Comparison of ENCODE assay signal across 19 cellular contexts in genomic region chr7:26038201-26038990, GRCh38.
DNase-seq lines count a peak whose midpoint lies in the region; ATAC-seq, FAIRE-seq and TF ChIP-seq lines count a peak whose summit lies in the region.
"Had no signal": no experiment of that assay in that cellular context is flagged by ENCODE, and none has a peak within 500 bp of the region (broad histone marks: within the 10 kb centered on the region; RNA-seq: fewer than 3 reads in every experiment).

No MANE protein-coding gene starts in this region.

- H3K4me2 ChIP-seq in keratinocyte (ENCODE audit: control insufficient read depth, extremely low read depth, insufficient read depth, low read depth, low read length): peak overlapping the region; percentile 17
- H3K4me2 ChIP-seq: GM23338 had no signal

- FAIRE-seq in keratinocyte (lab: Jason Lieb, UNC): no peak
- FAIRE-seq: GM12878 had no signal

- WGBS in heart right ventricle, 2 donors: 30 to 32% methylated on average over 9 of the region's 9 CpGs

- H3K36me3 ChIP-seq in cardiac muscle cell (no peaks in the 10 kb centered on the region), heart right ventricle (no peaks in the 10 kb centered on the region), keratinocyte (ENCODE audit: control insufficient read depth in 2 of 2, extremely low read depth in 1 of 2, insufficient read depth in 2 of 2, low read length in 2 of 2) (no peaks in the 10 kb centered on the region)

- H3K27me3 ChIP-seq in cardiac muscle cell: no peaks in the 10 kb centered on the region
- H3K27me3 ChIP-seq in heart right ventricle: peaks cover 0 to 56% (median 41%) of the 10 kb centered on the region in 7 donors
- H3K27me3 ChIP-seq in keratinocyte (ENCODE audit: control insufficient read depth, extremely low read depth, insufficient read depth, low read length): peaks cover 9% of the 10 kb centered on the region

- H3K9ac ChIP-seq in keratinocyte (ENCODE audit: control insufficient read depth, extremely low read depth, insufficient read depth, low read length): no peak overlapping the region

- TF ChIP-seq CTCF in cardiac muscle cell (IDR thresholded peaks at IDR 0.05; ENCODE audit: low read depth, low read length): no peak
- no peak for TF ChIP-seq CTCF in heart right ventricle (IDR thresholded peaks at IDR 0.05)
- no peak for TF ChIP-seq CTCF in keratinocyte (optimal IDR thresholded peaks at IDR 0.05 in 1 of 3, IDR thresholded peaks at IDR 0.05 in 1 of 3, conservative IDR thresholded peaks at IDR 0.05 in 1 of 3; ENCODE audit: extremely low read depth in 1 of 3, insufficient read depth in 2 of 3, low read length in 3 of 3)

- no peaks in the 10 kb centered on the region for H3K9me1 ChIP-seq in keratinocyte (ENCODE audit: control insufficient read depth, extremely low read depth, insufficient read depth, low read length)

- H3K4me3 Mint-ChIP-seq in stimulated activated effector memory CD8-positive, alpha-beta T cell treated with anti-CD3 and anti-CD28 coated beads, Interleukin-12 subunit alpha, Interleukin-12 subunit beta, amount 100 ng/mL, for 72 hours: no peak overlapping the region
- H3K4me3 Mint-ChIP-seq: GM23338 had no signal

- H3K27ac Mint-ChIP-seq in stimulated activated effector memory CD8-positive, alpha-beta T cell treated with anti-CD3 and anti-CD28 coated beads, Interleukin-12 subunit alpha, Interleukin-12 subunit beta, amount 100 ng/mL, for 72 hours: no peak overlapping the region
- H3K27ac Mint-ChIP-seq: GM23338 had no signal

- H2AFZ ChIP-seq in keratinocyte (ENCODE audit: control insufficient read depth, low read length): no peak overlapping the region
- H2AFZ ChIP-seq: GM23338 had no signal

- peaks cover 16% of the 10 kb centered on the region for H3K4me1 ChIP-seq in cardiac muscle cell (ENCODE audit: low read depth)
- peaks cover 0 to 6% (median 0%) of the 10 kb centered on the region in 9 donors for H3K4me1 ChIP-seq in heart right ventricle
- H3K4me1 ChIP-seq in keratinocyte (ENCODE audit: control insufficient read depth, extremely low read depth, insufficient read depth, low read length): no peaks in the 10 kb centered on the region

- ATAC-seq in heart right ventricle: no peak
- ATAC-seq in stimulated activated effector memory CD8-positive, alpha-beta T cell treated with anti-CD3 and anti-CD28 coated beads, Interleukin-12 subunit alpha, Interleukin-12 subunit beta, amount 100 ng/mL, for 72 hours: peak; percentile 62
- no peak for ATAC-seq in GM18868 (IDR thresholded peaks at IDR 0.05; ENCODE audit: unreplicated experiment)
- no peak for ATAC-seq in GM21447 (IDR thresholded peaks at IDR 0.05; ENCODE audit: unreplicated experiment)
- ATAC-seq: GM12878, GM23338, PC-3 had no signal

- intact Hi-C loops in heart right ventricle (cut with DNase I): no loop called here

- dilution Hi-C loops in keratinocyte (cut with MboI; ENCODE audit: extremely low pct_ligation_motif_present, low sequenced_read_pairs): no loop called here

- DNase-seq in cardiac muscle cell (ENCODE audit: low read depth in 1 of 2, low spot score in 1 of 2): peak in 1 of 2 donors; percentile 78
- no peak for DNase-seq in heart right ventricle
- DNase-seq in SK-MEL-5 (ENCODE audit: low read depth, low spot score): peak; percentile 99
- DNase-seq in keratinocyte (ENCODE audit: low read depth, low spot score): no peak
- DNase-seq in stimulated activated effector memory CD8-positive, alpha-beta T cell treated with anti-CD3 and anti-CD28 coated beads, Interleukin-12 subunit alpha, Interleukin-12 subunit beta, amount 100 ng/mL, for 72 hours (ENCODE audit: low spot score in 2 of 2): no peak
- no peak for DNase-seq in SKM-1 (lab: John Stamatoyannopoulos, UW; ENCODE audit: unreplicated experiment)
- DNase-seq: AML-193; DMS79; KG1; NCI-H1105; NCI-H1930; NCI-H510A treated with DMSO at 0.1 percent for 48 hours; NK-92 treated with Interleukin-12 subunit alpha and Interleukin-12 subunit beta, amount 100 ng/mL, for 24 hours; PC-3 had no signal

- H3K4me3 ChIP-seq in cardiac muscle cell (peak overlapping the region; percentile 2), heart right ventricle (no peak overlapping the region), keratinocyte (ENCODE audit: control insufficient read depth in 2 of 3, extremely low read depth in 1 of 3, insufficient read depth in 2 of 3, low read depth in 1 of 3, low read length in 3 of 3) (no peak overlapping the region)
- H3K4me3 ChIP-seq: GM12878, GM23338, SK-N-MC had no signal

- H4K20me1 ChIP-seq in keratinocyte (ENCODE audit: control insufficient read depth, extremely low read depth, insufficient read depth, low read length): no peaks in the 10 kb centered on the region

- in situ Hi-C loops in SK-MEL-5 (cut with HindIII; ENCODE audit: low pct_unique_long_range_greater_than_20kb, low sequenced_read_pairs): no loop called here

- H3K9me3 ChIP-seq in cardiac muscle cell (ENCODE audit: low read depth) (no peaks in the 10 kb centered on the region), heart right ventricle (peaks cover 0 to 2% (median 0%) of the 10 kb centered on the region in 11 donors), keratinocyte (ENCODE audit: control insufficient read depth, low read depth, low read length) (no peaks in the 10 kb centered on the region)

- no peaks in the 10 kb centered on the region for H3K36me3 Mint-ChIP-seq in stimulated activated effector memory CD8-positive, alpha-beta T cell treated with anti-CD3 and anti-CD28 coated beads, Interleukin-12 subunit alpha, Interleukin-12 subunit beta, amount 100 ng/mL, for 72 hours

- H3K9me3 Mint-ChIP-seq in stimulated activated effector memory CD8-positive, alpha-beta T cell treated with anti-CD3 and anti-CD28 coated beads, Interleukin-12 subunit alpha, Interleukin-12 subunit beta, amount 100 ng/mL, for 72 hours: no peaks in the 10 kb centered on the region
- H3K9me3 Mint-ChIP-seq: GM23338 had no signal

- H3K27ac ChIP-seq in cardiac muscle cell (peak overlapping the region; percentile 94), heart right ventricle (no peak overlapping the region), keratinocyte (ENCODE audit: control insufficient read depth, insufficient read depth, low read length) (no peak overlapping the region)
- H3K27ac ChIP-seq: SK-N-MC had no signal

- peaks cover 10% of the 10 kb centered on the region for H3K4me1 Mint-ChIP-seq in stimulated activated effector memory CD8-positive, alpha-beta T cell treated with anti-CD3 and anti-CD28 coated beads, Interleukin-12 subunit alpha, Interleukin-12 subunit beta, amount 100 ng/mL, for 72 hours
- H3K4me1 Mint-ChIP-seq: GM23338 had no signal

- no peaks in the 10 kb centered on the region for H3K79me2 ChIP-seq in keratinocyte (ENCODE audit: control insufficient read depth, insufficient read depth, low read length)
